ENCODE assay signal across 7 cellular contexts in genomic region chr14:75011356-75012097, GRCh38. TPM values are rescaled to one million over a fixed set of nuclear protein-coding genes. Genes with fewer than 3 reads are reported as not detected.
DNase-seq lines count a peak whose midpoint lies in the region; ATAC-seq and TF ChIP-seq lines count a peak whose summit lies in the region.
"Had no signal": no experiment of that assay in that cellular context is flagged by ENCODE, and none has a peak within 500 bp of the region (broad histone marks: within the 10 kb centered on the region; RNA-seq: fewer than 3 reads in every experiment).

No MANE protein-coding gene starts in this region.

- H3K9me3 Mint-ChIP-seq in activated CD8-positive, alpha-beta T cell treated with anti-CD3 and anti-CD28 coated beads, Interleukin-2, amount 10 ng/mL, durations not matched to agents 7 days and 5 days (ENCODE audit: insufficient read depth), result no peaks in the 10 kb centered on the region

- H3K4me1 Mint-ChIP-seq in activated CD8-positive, alpha-beta T cell treated with anti-CD3 and anti-CD28 coated beads, Interleukin-2, amount 10 ng/mL, durations not matched to agents 7 days and 5 days (ENCODE audit: low read depth), result peaks cover 27% of the 10 kb centered on the region

- intact Hi-C loops in left lung (cut with DNase I), result no loop called here

- no peak overlapping the region for H3K4me3 Mint-ChIP-seq in activated CD8-positive, alpha-beta T cell treated with anti-CD3 and anti-CD28 coated beads, Interleukin-2, amount 10 ng/mL, durations not matched to agents 7 days and 5 days

- H3K36me3 ChIP-seq in BJ (ENCODE audit: control insufficient read depth, insufficient read depth, low read length), result peaks cover 21% of the 10 kb centered on the region
- H3K36me3 ChIP-seq in left lung, result peaks cover 0 to 83% of the 10 kb centered on the region in 2 donors

- H3K4me1 ChIP-seq in left lung, result no peaks in the 10 kb centered on the region

- DNase-seq in BJ (ENCODE audit: low read depth) (peak; percentile 17), left lung (no peak), NCI-H82 (lab: John Stamatoyannopoulos, UW) (no peak)
- peak; percentile 25 for DNase-seq in activated CD8-positive, alpha-beta T cell treated with anti-CD3 and anti-CD28 coated beads, Interleukin-2, amount 10 ng/mL, durations not matched to agents 7 days and 5 days
- DNase-seq in effector CD4-positive, alpha-beta T cell, result no peak
- DNase-seq: NCI-H1092 had no signal

- peak overlapping the region in 1 of 2 donors; percentile 15 for H3K27ac ChIP-seq in left lung

- no peaks in the 10 kb centered on the region for H3K9me3 ChIP-seq in left lung

- H3K27ac Mint-ChIP-seq in activated CD8-positive, alpha-beta T cell treated with anti-CD3 and anti-CD28 coated beads, Interleukin-2, amount 10 ng/mL, durations not matched to agents 7 days and 5 days, result peak overlapping the region; percentile 46

- POLR2A ChIA-PET in BJ (lab: Charles Lee), result interaction anchor here (0.6 kb wide), 1 partner anchor 92 kb away, joined by 3 read pairs; no protein-coding TSS in a partner anchor
- POLR2A ChIA-PET in activated CD8-positive, alpha-beta T cell treated with anti-CD3 and anti-CD28 coated beads, Interleukin-2, amount 10 ng/mL, durations not matched to agents 7 days and 5 days (lab: Charles Lee), result interaction anchor here (1.9 kb wide), 1 partner anchor 9 kb away, joined by 6 read pairs; the partner anchor contains the start of gene EIF2B2

- peak; percentile 64 for ATAC-seq in activated CD8-positive, alpha-beta T cell treated with anti-CD3 and anti-CD28 coated beads, Interleukin-2, amount 10 ng/mL, durations not matched to agents 7 days and 5 days
- ATAC-seq in left lung (peak; percentile 54), GM18907 (IDR thresholded peaks at IDR 0.05; ENCODE audit: unreplicated experiment) (no peak)

- H3K27me3 ChIP-seq in BJ (ENCODE audit: control insufficient read depth, insufficient read depth, low read length) (no peaks in the 10 kb centered on the region), left lung (no peaks in the 10 kb centered on the region)

- H3K4me3 ChIP-seq in BJ (ENCODE audit: low read depth, low read length) (no peak overlapping the region), left lung (no peak overlapping the region)

- TF ChIP-seq CTCF in BJ (IDR thresholded peaks at IDR 0.05; ENCODE audit: insufficient read depth, low read depth, low read length), result no peak
- TF ChIP-seq CTCF in left lung (IDR thresholded peaks at IDR 0.05), result no peak

- peaks cover 76% of the 10 kb centered on the region for H3K36me3 Mint-ChIP-seq in activated CD8-positive, alpha-beta T cell treated with anti-CD3 and anti-CD28 coated beads, Interleukin-2, amount 10 ng/mL, durations not matched to agents 7 days and 5 days (ENCODE audit: low read depth)

- CTCF ChIA-PET in BJ (lab: Yijun Ruan, JAX), result interaction anchor here (1.0 to 1.5 kb wide), 3 partner anchors 33 to 106 kb away, joined by 3 read pairs; no protein-coding TSS in a partner anchor
- CTCF ChIA-PET in activated CD8-positive, alpha-beta T cell treated with anti-CD3 and anti-CD28 coated beads, Interleukin-2, amount 10 ng/mL, durations not matched to agents 7 days and 5 days (lab: Charles Lee), result interaction anchor here (0.8 to 1.7 kb wide), 3 partner anchors 10 to 150 kb away, joined by 4 to 5 read pairs (median 4); no protein-coding TSS in a partner anchor

- H3K27me3 Mint-ChIP-seq in activated CD8-positive, alpha-beta T cell treated with anti-CD3 and anti-CD28 coated beads, Interleukin-2, amount 10 ng/mL, durations not matched to agents 7 days and 5 days (ENCODE audit: low read depth), result no peaks in the 10 kb centered on the region

RNA-seq across cellular contexts. Expression of gene EIF2B2, which starts 8.8 kb away (rescaled TPM):
- 78.0 and 79.8 TPM in 2 replicates for polyA plus RNA-seq in BJ (2011; rRNA removed)
- polyA minus RNA-seq in BJ (2011; rRNA and poly(A)+ RNA removed), result 21.6 and 31.4 TPM in 2 replicates
- total RNA-seq in activated CD8-positive, alpha-beta T cell treated with anti-CD3 and anti-CD28 coated beads, Interleukin-2, amount 10 ng/mL, durations not matched to agents 7 days and 5 days, result 10 to 100 TPM; 49.1 to 51.0 TPM
- 10 to 100 TPM; 38.7 to 44.4 TPM for total RNA-seq in left lung

RNA-seq across cellular contexts. Expression of gene MLH3, which starts 39.7 kb away (rescaled TPM):
- polyA plus RNA-seq in BJ (2011; rRNA removed), result 5.7 and 6.9 TPM in 2 replicates
- 4.5 and 8.4 TPM in 2 replicates for polyA minus RNA-seq in BJ (2011; rRNA and poly(A)+ RNA removed)
- total RNA-seq in activated CD8-positive, alpha-beta T cell treated with anti-CD3 and anti-CD28 coated beads, Interleukin-2, amount 10 ng/mL, durations not matched to agents 7 days and 5 days, result 10 to 100 TPM; 15.1 to 17.2 TPM
- 10 to 100 TPM; 24.7 to 25.9 TPM for total RNA-seq in left lung

RNA-seq across cellular contexts. Expression of gene ACYP1, which starts 52.3 kb away (rescaled TPM):
- polyA plus RNA-seq in BJ (2011; rRNA removed), result 9.0 and 17.7 TPM in 2 replicates
- polyA minus RNA-seq in BJ (2011; rRNA and poly(A)+ RNA removed), result 0.43 and 0.82 TPM in 2 replicates
- 10 to 100 TPM; 42.6 to 44.0 TPM for total RNA-seq in activated CD8-positive, alpha-beta T cell treated with anti-CD3 and anti-CD28 coated beads, Interleukin-2, amount 10 ng/mL, durations not matched to agents 7 days and 5 days
- total RNA-seq in left lung, result 10 to 100 TPM in 1 of 2 donors, 1 to 10 TPM in 1; 9.8 to 15.8 TPM

RNA-seq across cellular contexts. Expression of gene PGF, which starts 56.1 kb away (rescaled TPM):
- polyA plus RNA-seq in BJ (2011; rRNA removed), result 3.3 and 4.1 TPM in 2 replicates
- polyA minus RNA-seq in BJ (2011; rRNA and poly(A)+ RNA removed), result 2.0 and 2.1 TPM in 2 replicates
- total RNA-seq in activated CD8-positive, alpha-beta T cell treated with anti-CD3 and anti-CD28 coated beads, Interleukin-2, amount 10 ng/mL, durations not matched to agents 7 days and 5 days, result under 1 TPM in 1 of 2 experiments, not detected in 1; 0.21 TPM
- 1 to 10 TPM; 3.4 to 4.6 TPM for total RNA-seq in left lung

RNA-seq across cellular contexts. Expression of gene ZC2HC1C, which starts 57.9 kb away (rescaled TPM):
- 0.85 and 1.2 TPM in 2 replicates for polyA plus RNA-seq in BJ (2011; rRNA removed)
- polyA minus RNA-seq in BJ (2011; rRNA and poly(A)+ RNA removed), result 0.62 and 2.0 TPM in 2 replicates
- total RNA-seq in activated CD8-positive, alpha-beta T cell treated with anti-CD3 and anti-CD28 coated beads, Interleukin-2, amount 10 ng/mL, durations not matched to agents 7 days and 5 days, result 1 to 10 TPM; 1.3 to 1.4 TPM
- 1 to 10 TPM; 3.1 to 4.6 TPM for total RNA-seq in left lung

Comparison
In these comparisons a context has a peak if more than half of its experiments do, and no peak if none do; other contexts are left out.
1. DNase-seq: peak in BJ (single experiment) and activated CD8-positive, alpha-beta T cell treated with anti-CD3 and anti-CD28 coated beads, Interleukin-2, amount 10 ng/mL, durations not matched to agents 7 days and 5 days (single experiment); none in left lung (0 of 2), effector CD4-positive, alpha-beta T cell (single experiment) and NCI-H82 (single experiment).